ENCODE assay signal across 1 cellular context in the genomic region with DNA sequence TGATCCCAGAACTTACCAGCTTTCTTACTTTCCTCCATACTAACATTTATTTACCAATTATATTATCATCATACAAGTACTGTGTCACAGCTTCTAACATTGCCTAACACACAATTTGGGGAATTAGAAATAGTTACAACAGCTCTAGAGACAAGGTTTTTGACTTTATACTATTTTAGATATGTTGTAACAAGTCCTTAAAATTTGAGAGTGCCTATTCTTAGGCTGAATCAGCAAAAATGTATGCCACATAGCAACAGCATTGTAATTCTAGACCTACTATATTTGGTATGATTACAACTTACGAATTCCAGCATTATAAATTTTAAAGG.
TF ChIP-seq lines count a peak whose summit lies in the region.

No MANE protein-coding gene starts in this region.

TF ChIP-seq in SK-N-SH, 30 proteins besides CTCF, POLR2A, EP300 and RAD21 (continued from another document):
- TF ChIP-seq FOSL2 (IDR thresholded peaks at IDR 0.05; ENCODE audit: borderline replicate concordance, low read depth) (no peak), MEF2A (IDR thresholded peaks at IDR 0.05; ENCODE audit: borderline replicate concordance, low read depth) (no peak), FOXM1 (IDR thresholded peaks at IDR 0.05; ENCODE audit: low read depth) (no peak), NRF1 (IDR thresholded peaks at IDR 0.05; ENCODE audit: low read depth, low read length) (no peak), TCF12 (IDR thresholded peaks at IDR 0.05) (no peak), JUND (IDR thresholded peaks at IDR 0.05) (no peak), RXRA (IDR thresholded peaks at IDR 0.05; ENCODE audit: borderline replicate concordance, low read depth) (no peak), EZH2phosphoT487 (IDR thresholded peaks at IDR 0.05; ENCODE audit: borderline replicate concordance, low read depth) (no peak)
- TF ChIP-seq, protein P1, sequence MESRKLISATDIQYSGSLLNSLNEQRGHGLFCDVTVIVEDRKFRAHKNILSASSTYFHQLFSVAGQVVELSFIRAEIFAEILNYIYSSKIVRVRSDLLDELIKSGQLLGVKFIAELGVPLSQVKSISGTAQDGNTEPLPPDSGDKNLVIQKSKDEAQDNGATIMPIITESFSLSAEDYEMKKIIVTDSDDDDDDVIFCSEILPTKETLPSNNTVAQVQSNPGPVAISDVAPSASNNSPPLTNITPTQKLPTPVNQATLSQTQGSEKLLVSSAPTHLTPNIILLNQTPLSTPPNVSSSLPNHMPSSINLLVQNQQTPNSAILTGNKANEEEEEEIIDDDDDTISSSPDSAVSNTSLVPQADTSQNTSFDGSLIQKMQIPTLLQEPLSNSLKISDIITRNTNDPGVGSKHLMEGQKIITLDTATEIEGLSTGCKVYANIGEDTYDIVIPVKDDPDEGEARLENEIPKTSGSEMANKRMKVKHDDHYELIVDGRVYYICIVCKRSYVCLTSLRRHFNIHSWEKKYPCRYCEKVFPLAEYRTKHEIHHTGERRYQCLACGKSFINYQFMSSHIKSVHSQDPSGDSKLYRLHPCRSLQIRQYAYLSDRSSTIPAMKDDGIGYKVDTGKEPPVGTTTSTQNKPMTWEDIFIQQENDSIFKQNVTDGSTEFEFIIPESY (IDR thresholded peaks at IDR 0.05; ENCODE audit: borderline replicate concordance, low read depth), result no peak
- TF ChIP-seq, protein P2, sequence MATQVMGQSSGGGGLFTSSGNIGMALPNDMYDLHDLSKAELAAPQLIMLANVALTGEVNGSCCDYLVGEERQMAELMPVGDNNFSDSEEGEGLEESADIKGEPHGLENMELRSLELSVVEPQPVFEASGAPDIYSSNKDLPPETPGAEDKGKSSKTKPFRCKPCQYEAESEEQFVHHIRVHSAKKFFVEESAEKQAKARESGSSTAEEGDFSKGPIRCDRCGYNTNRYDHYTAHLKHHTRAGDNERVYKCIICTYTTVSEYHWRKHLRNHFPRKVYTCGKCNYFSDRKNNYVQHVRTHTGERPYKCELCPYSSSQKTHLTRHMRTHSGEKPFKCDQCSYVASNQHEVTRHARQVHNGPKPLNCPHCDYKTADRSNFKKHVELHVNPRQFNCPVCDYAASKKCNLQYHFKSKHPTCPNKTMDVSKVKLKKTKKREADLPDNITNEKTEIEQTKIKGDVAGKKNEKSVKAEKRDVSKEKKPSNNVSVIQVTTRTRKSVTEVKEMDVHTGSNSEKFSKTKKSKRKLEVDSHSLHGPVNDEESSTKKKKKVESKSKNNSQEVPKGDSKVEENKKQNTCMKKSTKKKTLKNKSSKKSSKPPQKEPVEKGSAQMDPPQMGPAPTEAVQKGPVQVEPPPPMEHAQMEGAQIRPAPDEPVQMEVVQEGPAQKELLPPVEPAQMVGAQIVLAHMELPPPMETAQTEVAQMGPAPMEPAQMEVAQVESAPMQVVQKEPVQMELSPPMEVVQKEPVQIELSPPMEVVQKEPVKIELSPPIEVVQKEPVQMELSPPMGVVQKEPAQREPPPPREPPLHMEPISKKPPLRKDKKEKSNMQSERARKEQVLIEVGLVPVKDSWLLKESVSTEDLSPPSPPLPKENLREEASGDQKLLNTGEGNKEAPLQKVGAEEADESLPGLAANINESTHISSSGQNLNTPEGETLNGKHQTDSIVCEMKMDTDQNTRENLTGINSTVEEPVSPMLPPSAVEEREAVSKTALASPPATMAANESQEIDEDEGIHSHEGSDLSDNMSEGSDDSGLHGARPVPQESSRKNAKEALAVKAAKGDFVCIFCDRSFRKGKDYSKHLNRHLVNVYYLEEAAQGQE (IDR thresholded peaks at IDR 0.05; ENCODE audit: low read depth, low read length), result no peak
